Comparison of ENCODE assay signal across 25 cellular contexts in the genomic region with DNA sequence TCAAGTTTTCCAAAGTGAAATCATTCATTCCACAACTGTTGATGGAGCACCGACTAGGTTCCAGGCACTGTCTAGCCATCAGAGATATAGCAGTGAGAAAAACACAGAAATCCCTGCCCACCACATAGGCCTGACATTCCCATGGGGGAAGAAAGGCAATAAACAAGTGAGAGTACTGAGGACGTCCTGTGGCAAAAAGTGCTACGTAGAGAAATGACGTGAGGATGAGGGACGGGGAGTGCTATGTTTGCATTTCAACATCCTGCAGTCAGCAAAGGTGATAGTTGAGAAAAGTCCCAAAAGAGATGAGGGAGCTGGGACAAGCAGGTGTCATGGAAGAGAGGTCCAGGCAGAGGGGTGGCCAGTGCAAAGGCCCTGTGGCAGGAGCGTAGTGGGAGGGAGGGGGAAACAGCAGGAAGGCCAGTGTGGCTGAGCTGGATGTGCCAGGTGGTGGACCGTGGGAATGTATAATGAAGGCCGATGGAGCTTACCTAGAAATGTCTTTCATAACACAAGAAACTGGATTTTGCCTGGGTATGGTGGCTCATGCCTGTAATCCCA. TPM values are rescaled to one million over a fixed set of nuclear protein-coding genes. Genes with fewer than 3 reads are reported as not detected.
DNase-seq lines count a peak whose midpoint lies in the region; ATAC-seq, FAIRE-seq and TF ChIP-seq lines count a peak whose summit lies in the region.
"Had no signal": no experiment of that assay in that cellular context is flagged by ENCODE, and none has a peak within 500 bp of the region (broad histone marks: within the 10 kb centered on the region; RNA-seq: fewer than 3 reads in every experiment).

No MANE protein-coding gene starts in this region.

- H4K20me1 ChIP-seq in K562 (replicated peaks; ENCODE audit: control insufficient read depth, insufficient read depth, low read length): no peaks in the 10 kb centered on the region

- DNase-seq in activated CD4-positive, alpha-beta T cell treated with anti-CD3 and anti-CD28 coated beads, Interleukin-2, amount 10 ng/mL, durations not matched to agents 7 days and 5 days: no peak
- no peak for DNase-seq in activated CD4-positive, alpha-beta T cell treated with anti-CD3 and anti-CD28 coated beads for 4 hours
- DNase-seq in CD8-positive, alpha-beta T cell: no peak
- DNase-seq in K562 (ENCODE audit: extremely low read depth in 1 of 4, low spot score in 3 of 4): no peak
- DNase-seq in naive thymus-derived CD8-positive, alpha-beta T cell: no peak
- no peak for DNase-seq in NCI-H226
- no peak for DNase-seq in NCI-H446 (lab: John Stamatoyannopoulos, UW)
- DNase-seq: activated CD4-positive, CD25-positive, alpha-beta regulatory T cell; activated gamma-delta T cell treated with Interleukin-2 at 50 U/mL for 16 hours; BE2C; central memory CD4-positive, alpha-beta T cell; dorsolateral prefrontal cortex; Kasumi-1; left ventricle myocardium inferior; NCI-H1694 treated with DMSO at 0.1 percent for 48 hours; NCI-H345; small intestine; stimulated activated CD4-positive, alpha-beta T cell treated with anti-CD3 and anti-CD28 coated beads, Interleukin-2, amount 100 ng/mL, for 24 hours; stimulated activated naive B cell treated with anti-CD40 and anti-IgM and Interleukin-4, amounts not matched to agents 10 μg/mL and 1 μg/mL and 100 μg/mL, for 72 hours; T-helper 9 cell; thyroid gland had no signal

- H3K36me3 ChIP-seq in CD8-positive, alpha-beta T cell (ENCODE audit: insufficient read depth, low read length): no peaks in the 10 kb centered on the region
- no peaks in the 10 kb centered on the region for H3K36me3 ChIP-seq in K562 (ENCODE audit: control insufficient read depth, insufficient read depth, low read length)
- H3K36me3 ChIP-seq: ascending aorta, BE2C, left ventricle myocardium inferior, thyroid gland had no signal

- TF ChIP-seq EP300 in K562 (IDR thresholded peaks at IDR 0.05; ENCODE audit: low read length): no peak

- WGBS in K562 (ENCODE audit: insufficient coverage, low coverage, missing lambda C conversion rate): 88% methylated on average over 8 of the region's 8 CpGs

- H3K27me3 Mint-ChIP-seq in activated CD4-positive, alpha-beta T cell treated with anti-CD3 and anti-CD28 coated beads, Interleukin-2, amount 10 ng/mL, durations not matched to agents 7 days and 5 days: no peaks in the 10 kb centered on the region
- no peaks in the 10 kb centered on the region for H3K27me3 Mint-ChIP-seq in CD8-positive, alpha-beta T cell (ENCODE audit: low read depth)
- no peaks in the 10 kb centered on the region for H3K27me3 Mint-ChIP-seq in naive thymus-derived CD8-positive, alpha-beta T cell
- H3K27me3 Mint-ChIP-seq: stimulated activated naive B cell treated with anti-CD40 and anti-IgM and Interleukin-4, amounts not matched to agents 10 μg/mL and 1 μg/mL and 100 μg/mL, for 72 hours had no signal

- H3K36me3 Mint-ChIP-seq in activated CD4-positive, alpha-beta T cell treated with anti-CD3 and anti-CD28 coated beads, Interleukin-2, amount 10 ng/mL, durations not matched to agents 7 days and 5 days (ENCODE audit: low read depth): peaks cover 7% of the 10 kb centered on the region
- no peaks in the 10 kb centered on the region for H3K36me3 Mint-ChIP-seq in CD8-positive, alpha-beta T cell
- H3K36me3 Mint-ChIP-seq in naive thymus-derived CD8-positive, alpha-beta T cell: no peaks in the 10 kb centered on the region
- H3K36me3 Mint-ChIP-seq: stimulated activated naive B cell treated with anti-CD40 and anti-IgM and Interleukin-4, amounts not matched to agents 10 μg/mL and 1 μg/mL and 100 μg/mL, for 72 hours had no signal

- H3K9ac ChIP-seq in K562 (ENCODE audit: insufficient read depth in 1 of 2, low read depth in 2 of 2, low read length in 2 of 2): no peak overlapping the region

- FAIRE-seq in K562 (lab: Jason Lieb, UNC): no peak
- FAIRE-seq: small intestine had no signal

- ATAC-seq in CD8-positive, alpha-beta T cell: no peak
- ATAC-seq in K562 (no peak), HG03469 (IDR thresholded peaks at IDR 0.05; ENCODE audit: unreplicated experiment) (no peak)
- ATAC-seq in naive thymus-derived CD8-positive, alpha-beta T cell: no peak
- ATAC-seq: SK-N-SH treated with all-trans-retinoic acid at 6 μM for 48 hours; stimulated activated naive B cell treated with anti-CD40 and anti-IgM and Interleukin-4, amounts not matched to agents 10 μg/mL and 1 μg/mL and 100 μg/mL, for 72 hours had no signal

- TF ChIP-seq CTCF in CD8-positive, alpha-beta T cell (IDR thresholded peaks at IDR 0.05): no peak
- TF ChIP-seq CTCF in K562 (IDR thresholded peaks at IDR 0.05 in 2 of 3, conservative IDR thresholded peaks at IDR 0.05 in 1 of 3; ENCODE audit: insufficient read depth in 2 of 3, low read depth in 1 of 3, low read length in 3 of 3): no peak

- H2AFZ ChIP-seq in K562 (ENCODE audit: low read depth, low read length): no peak overlapping the region
- H2AFZ ChIP-seq: hepatocyte had no signal

- peaks cover 31% of the 10 kb centered on the region for H3K4me1 ChIP-seq in CD8-positive, alpha-beta T cell (ENCODE audit: insufficient read depth, low read length)
- H3K4me1 ChIP-seq in K562 (replicated peaks in 1 of 2; ENCODE audit: control insufficient read depth in 2 of 2, insufficient read depth in 2 of 2, low read length in 2 of 2): peaks cover 20 to 27% of the 10 kb centered on the region in 2 experiments; a peak in 4 of 5 replicates
- H3K4me1 ChIP-seq: ascending aorta, BE2C had no signal

- CTCF ChIA-PET in activated CD4-positive, alpha-beta T cell treated with anti-CD3 and anti-CD28 coated beads, Interleukin-2, amount 10 ng/mL, durations not matched to agents 7 days and 5 days (lab: Charles Lee): interaction anchor here (0.8 to 2.2 kb wide), 6 partner anchors 10 to 43 kb away, joined by 3 to 9 read pairs (median 4); partner anchors contain the start of gene FURIN
- CTCF ChIA-PET in CD8-positive, alpha-beta T cell (lab: Charles Lee): interaction anchor here (1.2 kb wide), 1 partner anchor 28 kb away, joined by 3 read pairs; no protein-coding TSS in a partner anchor
- CTCF ChIA-PET in K562 (lab: Yijun Ruan, JAX; ENCODE audit: low intra/inter-chr PET ratio): no interaction called here

- H3K27ac Mint-ChIP-seq in activated CD4-positive, alpha-beta T cell treated with anti-CD3 and anti-CD28 coated beads, Interleukin-2, amount 10 ng/mL, durations not matched to agents 7 days and 5 days: peak overlapping the region; percentile 84
- peak overlapping the region; percentile 71 for H3K27ac Mint-ChIP-seq in CD8-positive, alpha-beta T cell
- H3K27ac Mint-ChIP-seq in naive thymus-derived CD8-positive, alpha-beta T cell: peak overlapping the region; percentile 5 to 82 (median 52)
- H3K27ac Mint-ChIP-seq: stimulated activated naive B cell treated with anti-CD40 and anti-IgM and Interleukin-4, amounts not matched to agents 10 μg/mL and 1 μg/mL and 100 μg/mL, for 72 hours had no signal

- no peak overlapping the region for H3K4me3 Mint-ChIP-seq in activated CD4-positive, alpha-beta T cell treated with anti-CD3 and anti-CD28 coated beads, Interleukin-2, amount 10 ng/mL, durations not matched to agents 7 days and 5 days
- no peak overlapping the region for H3K4me3 Mint-ChIP-seq in CD8-positive, alpha-beta T cell
- H3K4me3 Mint-ChIP-seq in naive thymus-derived CD8-positive, alpha-beta T cell: peak overlapping the region in 2 of 10 donors; percentile 28 to 39
- H3K4me3 Mint-ChIP-seq: stimulated activated naive B cell treated with anti-CD40 and anti-IgM and Interleukin-4, amounts not matched to agents 10 μg/mL and 1 μg/mL and 100 μg/mL, for 72 hours had no signal

- H3K79me2 ChIP-seq in K562 (ENCODE audit: control insufficient read depth, insufficient read depth, low read length): no peaks in the 10 kb centered on the region
- H3K79me2 ChIP-seq: hepatocyte had no signal

- POLR2A ChIA-PET in activated CD4-positive, alpha-beta T cell treated with anti-CD3 and anti-CD28 coated beads, Interleukin-2, amount 10 ng/mL, durations not matched to agents 7 days and 5 days (lab: Charles Lee): no interaction called here
- POLR2A ChIA-PET in CD8-positive, alpha-beta T cell (lab: Charles Lee): interaction anchor here (0.9 to 1.0 kb wide), 2 partner anchors 9 to 18 kb away, joined by 3 read pairs; no protein-coding TSS in a partner anchor
- POLR2A ChIA-PET in K562 (lab: Yijun Ruan, JAX): no interaction called here
- POLR2A ChIA-PET in naive thymus-derived CD8-positive, alpha-beta T cell (lab: Charles Lee): interaction anchor here (2.0 kb wide), 1 partner anchor 20 kb away, joined by 4 read pairs; no protein-coding TSS in a partner anchor

- no TSS peak for BruUV-seq in K562 (replicated peaks; lab: Mats Ljungman, UMichigan)

- TF ChIP-seq RAD21 in K562 (CRISPR knock-in tag; conservative IDR thresholded peaks at IDR 0.05 in 1 of 2, IDR thresholded peaks at IDR 0.05 in 1 of 2): no peak

- in situ Hi-C loops in K562 (cut with MboI): no loop called here

- H3K9me3 Mint-ChIP-seq in activated CD4-positive, alpha-beta T cell treated with anti-CD3 and anti-CD28 coated beads, Interleukin-2, amount 10 ng/mL, durations not matched to agents 7 days and 5 days: peaks cover 1% of the 10 kb centered on the region
- H3K9me3 Mint-ChIP-seq in CD8-positive, alpha-beta T cell: no peaks in the 10 kb centered on the region
- no peaks in the 10 kb centered on the region for H3K9me3 Mint-ChIP-seq in naive thymus-derived CD8-positive, alpha-beta T cell
- H3K9me3 Mint-ChIP-seq: stimulated activated naive B cell treated with anti-CD40 and anti-IgM and Interleukin-4, amounts not matched to agents 10 μg/mL and 1 μg/mL and 100 μg/mL, for 72 hours had no signal

- no peaks in the 10 kb centered on the region for H3K9me3 ChIP-seq in CD8-positive, alpha-beta T cell (ENCODE audit: low read length)
- no peaks in the 10 kb centered on the region for H3K9me3 ChIP-seq in K562 (replicated peaks; ENCODE audit: control insufficient read depth, insufficient read depth, low read depth, low read length)
- H3K9me3 ChIP-seq: ascending aorta, BE2C, left ventricle myocardium inferior, thyroid gland had no signal

- intact Hi-C loops in CD8-positive, alpha-beta T cell (cut with DNase I, micrococcal nuclease): loop anchor here in 1 of 2 experiments (2.0 to 5.0 kb wide), 2 partner anchors 13 to 41 kb away; no protein-coding TSS in a partner anchor
- intact Hi-C loops in K562 (cut with micrococcal nuclease): no loop called here

- H3K27ac ChIP-seq in CD8-positive, alpha-beta T cell (ENCODE audit: low read depth, low read length): no peak overlapping the region
- H3K27ac ChIP-seq in K562 (ENCODE audit: extremely low read depth, low read depth, low read length): no peak overlapping the region
- H3K27ac ChIP-seq: ascending aorta, dorsolateral prefrontal cortex, hepatocyte, left ventricle myocardium inferior, thyroid gland had no signal

- H3K4me3 ChIP-seq in CD8-positive, alpha-beta T cell (ENCODE audit: low read depth, low read length): no peak overlapping the region
- no peak overlapping the region for H3K4me3 ChIP-seq in K562
- H3K4me3 ChIP-seq: ascending aorta, dorsolateral prefrontal cortex, hepatocyte, left ventricle myocardium inferior, thyroid gland had no signal

- H3K4me1 Mint-ChIP-seq in activated CD4-positive, alpha-beta T cell treated with anti-CD3 and anti-CD28 coated beads, Interleukin-2, amount 10 ng/mL, durations not matched to agents 7 days and 5 days: peaks cover 76% of the 10 kb centered on the region
- H3K4me1 Mint-ChIP-seq in CD8-positive, alpha-beta T cell (ENCODE audit: low read depth): peaks cover 39% of the 10 kb centered on the region
- peaks cover 8 to 60% (median 45%) of the 10 kb centered on the region in 4 donors for H3K4me1 Mint-ChIP-seq in naive thymus-derived CD8-positive, alpha-beta T cell

- no peaks in the 10 kb centered on the region for H3K9me1 ChIP-seq in K562 (ENCODE audit: control insufficient read depth, insufficient read depth, low read length)

- no peak overlapping the region for H3K4me2 ChIP-seq in K562 (ENCODE audit: insufficient read depth, low read length)
- H3K4me2 ChIP-seq: hepatocyte had no signal

- TF ChIP-seq POLR2A in K562 (conservative IDR thresholded peaks at IDR 0.05): no peak

- H3K27me3 ChIP-seq in CD8-positive, alpha-beta T cell (ENCODE audit: insufficient read depth, low read length): no peaks in the 10 kb centered on the region
- no peaks in the 10 kb centered on the region for H3K27me3 ChIP-seq in K562 (ENCODE audit: control insufficient read depth in 2 of 2, insufficient read depth in 2 of 2, low read length in 2 of 2)
- H3K27me3 ChIP-seq: ascending aorta, BE2C, dorsolateral prefrontal cortex, hepatocyte, thyroid gland had no signal

RNA-seq across cellular contexts. Expression of gene FURIN, which starts 10.4 kb away (rescaled TPM):
- total RNA-seq in activated CD4-positive, alpha-beta T cell treated with anti-CD3 and anti-CD28 coated beads, Interleukin-2, amount 10 ng/mL, durations not matched to agents 7 days and 5 days: 100 to 1,000 TPM; 148 to 153 TPM
- total RNA-seq in CD8-positive, alpha-beta T cell: 100 to 1,000 TPM; 130 to 147 TPM
- total RNA-seq in K562 (2011; cell fraction: chromatin; rRNA removed; ENCODE audit: low replicate concordance): 29.3 and 88.9 TPM in 2 replicates
- total RNA-seq in K562 (2011; cell fraction: nucleolus; rRNA removed): 101 and 110 TPM in 2 replicates
- total RNA-seq in K562 (2011; cell fraction: nucleoplasm; rRNA removed): 63.1 TPM in 2 replicates
- total RNA-seq in K562 (2014; rRNA removed) (49.9 and 69.9 TPM in 2 replicates), K562 (2014; rRNA removed; fragmentation: Illumina TruSeq; extraction: Trizol) (10.0 and 11.7 TPM in 2 replicates), K562 (2015; rRNA removed; fragmentation: Illumina TruSeq; extraction: Trizol) (34.8 and 36.0 TPM in 2 replicates), K562 (2021) (93.5 and 99.9 TPM in 2 replicates)
- polyA plus RNA-seq in K562 (2011; rRNA removed) (22.4 and 30.8 TPM in 2 replicates), K562 (2014; fragmentation: Illumina TruSeq; extraction: Trizol) (36.4 and 61.7 TPM in 2 replicates), K562 (2014; fragmentation: Nextera tagmentation; extraction: Ambion mirVana) (1 to 10 TPM in 1 of 2 experiments, under 1 TPM in 1; 0.92 to 1.1 TPM), K562 (2014; rRNA removed) (49.1 and 50.3 TPM in 2 replicates)
- 31.2 and 60.1 TPM in 2 replicates for polyA plus RNA-seq in K562 (2011; cell fraction: cytosol; rRNA removed)
- polyA plus RNA-seq in K562 (2011; cell fraction: nucleus; rRNA removed): 42.7 and 71.3 TPM in 2 replicates
- polyA plus RNA-seq in K562 (2012): 74.8 and 95.4 TPM in 2 replicates
- polyA minus RNA-seq in K562 (2011; rRNA and poly(A)+ RNA removed): 12.3 and 17.9 TPM in 2 replicates
- polyA minus RNA-seq in K562 (2011; cell fraction: cytosol; rRNA and poly(A)+ RNA removed): 47.5 and 65.9 TPM in 2 replicates
- 24.6 and 32.0 TPM in 2 replicates for polyA minus RNA-seq in K562 (2011; cell fraction: nucleus; rRNA and poly(A)+ RNA removed)
- 10 to 100 TPM; 40.8 to 45.1 TPM for total RNA-seq in naive thymus-derived CD8-positive, alpha-beta T cell
- polyA plus RNA-seq in naive thymus-derived CD8-positive, alpha-beta T cell: 10 to 100 TPM in 1 of 3 donors, 1 to 10 TPM in 2; 2.7 to 10.5 (median 4.8) TPM

RNA-seq across cellular contexts. Expression of gene FES, which starts 26.3 kb away (rescaled TPM):
- 10 to 100 TPM in 1 of 2 experiments, 1 to 10 TPM in 1; 8.6 to 10.7 TPM for total RNA-seq in activated CD4-positive, alpha-beta T cell treated with anti-CD3 and anti-CD28 coated beads, Interleukin-2, amount 10 ng/mL, durations not matched to agents 7 days and 5 days
- total RNA-seq in CD8-positive, alpha-beta T cell: 1 to 10 TPM; 4.9 to 6.8 TPM
- 3.7 and 18.5 TPM in 2 replicates for total RNA-seq in K562 (2011; cell fraction: chromatin; rRNA removed; ENCODE audit: low replicate concordance)
- 5.1 and 10.8 TPM in 2 replicates for total RNA-seq in K562 (2011; cell fraction: nucleolus; rRNA removed)
- total RNA-seq in K562 (2011; cell fraction: nucleoplasm; rRNA removed): 3.3 and 6.0 TPM in 2 replicates
- total RNA-seq in K562 (2014; rRNA removed) (0.86 and 1.6 TPM in 2 replicates), K562 (2014; rRNA removed; fragmentation: Illumina TruSeq; extraction: Trizol) (0.73 and 1.1 TPM in 2 replicates), K562 (2015; rRNA removed; fragmentation: Illumina TruSeq; extraction: Trizol) (0.72 and 1.1 TPM in 2 replicates), K562 (2021) (1.3 and 2.6 TPM in 2 replicates)
- polyA plus RNA-seq in K562 (2011; rRNA removed) (0.38 and 1.0 TPM in 2 replicates), K562 (2014; fragmentation: Illumina TruSeq; extraction: Trizol) (0.55 and 0.66 TPM in 2 replicates), K562 (2014; fragmentation: Nextera tagmentation; extraction: Ambion mirVana) (under 1 TPM; 0.82 to 0.91 TPM), K562 (2014; rRNA removed) (0.78 and 2.5 TPM in 2 replicates)
- 0.83 and 1.2 TPM in 2 replicates for polyA plus RNA-seq in K562 (2011; cell fraction: cytosol; rRNA removed)
- 4.8 and 6.6 TPM in 2 replicates for polyA plus RNA-seq in K562 (2011; cell fraction: nucleus; rRNA removed)
- polyA plus RNA-seq in K562 (2012): 1.1 and 2.8 TPM in 2 replicates
- 0.14 and 0.45 TPM in 2 replicates for polyA minus RNA-seq in K562 (2011; rRNA and poly(A)+ RNA removed)
- 0.86 and 2.5 TPM in 2 replicates for polyA minus RNA-seq in K562 (2011; cell fraction: cytosol; rRNA and poly(A)+ RNA removed)
- 4.0 and 4.3 TPM in 2 replicates for polyA minus RNA-seq in K562 (2011; cell fraction: nucleus; rRNA and poly(A)+ RNA removed)
- total RNA-seq in naive thymus-derived CD8-positive, alpha-beta T cell: 1 to 10 TPM; 2.8 to 3.5 TPM
- under 1 TPM in 2 of 3 donors, not detected in 1; 0.08 to 0.24 TPM for polyA plus RNA-seq in naive thymus-derived CD8-positive, alpha-beta T cell

RNA-seq across cellular contexts. Expression of gene MAN2A2, which starts 45.1 kb away (rescaled TPM):
- 10 to 100 TPM; 77.4 to 97.4 TPM for total RNA-seq in activated CD4-positive, alpha-beta T cell treated with anti-CD3 and anti-CD28 coated beads, Interleukin-2, amount 10 ng/mL, durations not matched to agents 7 days and 5 days
- 100 to 1,000 TPM; 162 to 172 TPM for total RNA-seq in CD8-positive, alpha-beta T cell
- total RNA-seq in K562 (2011; cell fraction: chromatin; rRNA removed; ENCODE audit: low replicate concordance): 447 and 1,128 TPM in 2 replicates
- 692 and 704 TPM in 2 replicates for total RNA-seq in K562 (2011; cell fraction: nucleolus; rRNA removed)
- 460 and 506 TPM in 2 replicates for total RNA-seq in K562 (2011; cell fraction: nucleoplasm; rRNA removed)
- total RNA-seq in K562 (2014; rRNA removed): 35.0 and 53.7 TPM in 2 replicates
- 20.6 and 25.0 TPM in 2 replicates for total RNA-seq in K562 (2014; rRNA removed; fragmentation: Illumina TruSeq; extraction: Trizol)
- 43.3 and 43.4 TPM in 2 replicates for total RNA-seq in K562 (2015; rRNA removed; fragmentation: Illumina TruSeq; extraction: Trizol)
- total RNA-seq in K562 (2021): 116 and 151 TPM in 2 replicates
- 71.7 and 195 TPM in 2 replicates for polyA plus RNA-seq in K562 (2011; rRNA removed)
- polyA plus RNA-seq in K562 (2011; cell fraction: cytosol; rRNA removed): 119 and 133 TPM in 2 replicates
- polyA plus RNA-seq in K562 (2011; cell fraction: nucleus; rRNA removed): 1,870 and 1,995 TPM in 2 replicates
- polyA plus RNA-seq in K562 (2012): 92.0 and 210 TPM in 2 replicates
- 130 and 131 TPM in 2 replicates for polyA plus RNA-seq in K562 (2014; fragmentation: Illumina TruSeq; extraction: Trizol)
- polyA plus RNA-seq in K562 (2014; fragmentation: Nextera tagmentation; extraction: Ambion mirVana): 10 to 100 TPM in 1 of 2 experiments, 1 to 10 TPM in 1; 7.3 to 13.7 TPM
- 114 and 121 TPM in 2 replicates for polyA plus RNA-seq in K562 (2014; rRNA removed)
- polyA minus RNA-seq in K562 (2011; rRNA and poly(A)+ RNA removed): 30.7 and 41.4 TPM in 2 replicates
- 71.5 and 84.4 TPM in 2 replicates for polyA minus RNA-seq in K562 (2011; cell fraction: cytosol; rRNA and poly(A)+ RNA removed)
- 264 and 379 TPM in 2 replicates for polyA minus RNA-seq in K562 (2011; cell fraction: nucleus; rRNA and poly(A)+ RNA removed)
- total RNA-seq in naive thymus-derived CD8-positive, alpha-beta T cell: 100 to 1,000 TPM; 126 to 139 TPM
- polyA plus RNA-seq in naive thymus-derived CD8-positive, alpha-beta T cell: 1 to 10 TPM; 3.1 to 8.6 (median 3.7) TPM

Comparison
In these comparisons a context has a peak if more than half of its experiments do, and no peak if none do; other contexts are left out.
1. POLR2A ChIA-PET loops: an anchor here in CD8-positive, alpha-beta T cell (0.9 to 1.0 kb wide) and naive thymus-derived CD8-positive, alpha-beta T cell (2.0 kb wide); none called in activated CD4-positive, alpha-beta T cell treated with anti-CD3 and anti-CD28 coated beads, Interleukin-2, amount 10 ng/mL, durations not matched to agents 7 days and 5 days and K562.